In the genomic region with DNA sequence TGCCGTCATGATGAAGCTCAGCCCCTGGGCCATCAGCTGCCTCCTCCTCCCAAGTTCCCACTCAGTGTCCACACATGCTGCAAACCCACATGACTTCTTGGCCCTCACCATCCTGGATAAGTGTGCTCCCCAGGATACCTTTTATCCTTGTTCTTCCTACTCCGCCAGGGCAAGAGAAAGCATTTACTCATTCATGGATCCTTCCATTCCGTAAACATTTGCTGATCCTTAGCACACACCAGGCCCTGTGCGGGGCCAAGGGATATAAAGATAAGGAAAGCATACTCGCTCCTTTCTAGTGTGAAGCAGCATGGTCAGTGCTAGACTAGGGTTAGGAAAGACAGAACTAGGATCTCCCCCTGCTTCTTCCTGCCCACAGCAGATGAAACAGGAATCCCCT, we compare ENCODE assay signal across 24 cellular contexts.
"Had no signal": no experiment of that assay in that cellular context is flagged by ENCODE, and none has a peak within 500 bp of the region (broad histone marks: within the 10 kb centered on the region; RNA-seq: fewer than 3 reads in every experiment).

No MANE protein-coding gene starts in this region.

- H3K4me3 ChIP-seq: colonic mucosa, esophagus squamous epithelium, gastrocnemius medialis, heart right ventricle, left lung, lower lobe of right lung, mucosa of descending colon had no signal

- H3K4me3 Mint-ChIP-seq: effector memory CD8-positive, alpha-beta T cell; endodermal cell; immature natural killer cell; mesothelial cell of epicardium had no signal

- H3K27me3 ChIP-seq: colonic mucosa, gastrocnemius medialis had no signal

- H3K36me3 Mint-ChIP-seq: immature natural killer cell, mesothelial cell of epicardium had no signal

- DNase-seq: cerebellar nuclear complex; colonic mucosa; dermis blood vessel endothelial cell; effector CD8-positive, alpha-beta T cell; effector memory CD8-positive, alpha-beta T cell; endodermal cell; erythroblast; esophagus squamous epithelium; foreskin fibroblast; foreskin melanocyte; gastrocnemius medialis; glutamatergic neuron; head of caudate nucleus; heart right ventricle; hypothalamus; immature natural killer cell; left cardiac atrium; left lung; left ventricle myocardium superior; lower lobe of right lung; mesenchymal stem cell; mucosa of descending colon had no signal

- H3K4me1 ChIP-seq: colonic mucosa, esophagus squamous epithelium, gastrocnemius medialis, heart right ventricle, left lung, lower lobe of right lung had no signal

- H3K9me3 ChIP-seq: colonic mucosa, esophagus squamous epithelium, gastrocnemius medialis, heart right ventricle, left lung, lower lobe of right lung, mucosa of descending colon had no signal

- H3K4me1 Mint-ChIP-seq: immature natural killer cell, mesothelial cell of epicardium had no signal

- H3K9me3 Mint-ChIP-seq: effector memory CD8-positive, alpha-beta T cell; endodermal cell; immature natural killer cell; mesothelial cell of epicardium had no signal

- H3K27ac Mint-ChIP-seq: effector memory CD8-positive, alpha-beta T cell; endodermal cell; immature natural killer cell; mesothelial cell of epicardium had no signal

- H3K27ac ChIP-seq: colonic mucosa, epithelial cell of prostate, esophagus squamous epithelium, gastrocnemius medialis, heart right ventricle, left lung, lower lobe of right lung had no signal

- H3K36me3 ChIP-seq: colonic mucosa, esophagus squamous epithelium, gastrocnemius medialis, heart right ventricle, left lung, lower lobe of right lung had no signal
